In the genomic region with DNA sequence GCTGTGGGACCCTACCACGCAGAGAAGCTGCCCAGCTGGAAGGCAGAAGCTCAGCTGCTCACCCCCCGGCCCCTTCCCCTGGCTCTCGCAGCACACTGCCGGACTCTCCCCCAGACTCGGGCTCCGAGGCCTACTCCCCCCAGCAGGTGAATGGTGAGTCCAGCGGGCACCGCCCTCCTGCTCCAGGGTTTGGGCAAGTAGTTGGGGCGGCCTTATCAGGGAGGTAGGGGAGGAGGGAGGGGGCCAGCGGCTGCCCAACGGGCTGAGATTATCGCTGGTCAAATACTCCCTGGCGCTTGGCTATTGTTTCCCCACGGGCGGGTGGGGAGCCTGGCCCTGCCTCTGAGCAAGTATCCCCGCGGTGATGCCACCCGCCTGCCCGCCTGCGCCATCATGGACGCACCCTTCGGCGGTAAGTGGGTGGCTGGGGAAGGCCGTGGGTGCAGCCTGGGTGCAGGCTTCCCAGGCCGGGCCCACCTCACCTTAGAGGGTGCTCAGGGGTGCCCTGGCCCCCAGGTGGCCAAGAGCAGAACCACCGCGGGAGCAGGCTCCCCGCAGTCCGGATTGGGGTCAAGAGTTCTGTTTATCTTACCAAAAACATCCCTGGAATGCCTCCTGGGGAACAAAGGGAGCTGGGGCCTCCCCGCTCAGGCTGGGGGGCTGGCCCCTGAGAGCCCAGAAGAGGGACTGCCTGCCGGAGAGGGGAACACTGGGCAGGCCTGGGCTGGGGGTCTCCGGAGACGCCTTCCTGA, we compare ENCODE assay signal across 9 cellular contexts. TPM values are rescaled to one million over a fixed set of nuclear protein-coding genes. Genes with fewer than 3 reads are reported as not detected.
A peak's percentile ranks its signal among the peaks of the same experiment; 100 is the strongest.
DNase-seq lines count a peak whose midpoint lies in the region; ATAC-seq and TF ChIP-seq lines count a peak whose summit lies in the region.
"Had no signal": no experiment of that assay in that cellular context is flagged by ENCODE, and none has a peak within 500 bp of the region (broad histone marks: within the 10 kb centered on the region; RNA-seq: fewer than 3 reads in every experiment).

No MANE protein-coding gene starts in this region.

- H3K9ac ChIP-seq in trophoblast cell (ENCODE audit: low read length): no peak overlapping the region

- no peak overlapping the region for H3K18ac ChIP-seq in trophoblast cell (ENCODE audit: low read length)

- ATAC-seq in omental fat pad (ENCODE audit: low FRiP score): no peak
- ATAC-seq in HG02840 (IDR thresholded peaks at IDR 0.05; ENCODE audit: low FRiP score, unreplicated experiment): no peak
- ATAC-seq: activated naive CD8-positive, alpha-beta T cell treated with anti-CD3 and anti-CD28 coated beads, Interleukin-2, amount 50 U/mL, for 24 hours had no signal

- peak; percentile 63 for TF ChIP-seq CTCF in choroid plexus epithelial cell (conservative IDR thresholded peaks at IDR 0.05; ENCODE audit: low read depth, low read length)
- TF ChIP-seq CTCF in omental fat pad (IDR thresholded peaks at IDR 0.05): no peak

- H2BK12ac ChIP-seq in trophoblast cell (ENCODE audit: low read length): no peak overlapping the region

- peaks cover 5% of the 10 kb centered on the region for H3K9me3 ChIP-seq in trophoblast cell (ENCODE audit: insufficient read depth, low read depth, low read length)
- H3K9me3 ChIP-seq: SJCRH30 had no signal

- H3K4me2 ChIP-seq in trophoblast cell (ENCODE audit: low read length): no peak overlapping the region

- H3K36me3 ChIP-seq in H7 (replicated peaks; ENCODE audit: control insufficient read depth, insufficient read depth, low read length): no peaks in the 10 kb centered on the region
- no peaks in the 10 kb centered on the region for H3K36me3 ChIP-seq in trophoblast cell (ENCODE audit: control insufficient read depth in 1 of 2, insufficient read depth in 2 of 2, low read length in 2 of 2)
- H3K36me3 ChIP-seq: SJCRH30 had no signal

- H3K23ac ChIP-seq in trophoblast cell (ENCODE audit: low read length): no peak overlapping the region

- H3K27me3 ChIP-seq in H7 (ENCODE audit: control insufficient read depth, insufficient read depth, low read length): no peaks in the 10 kb centered on the region
- H3K27me3 ChIP-seq in trophoblast cell (ENCODE audit: insufficient read depth, low read length): no peaks in the 10 kb centered on the region
- H3K27me3 ChIP-seq: SJCRH30 had no signal

- no peak overlapping the region for H2BK5ac ChIP-seq in trophoblast cell (ENCODE audit: low read depth, low read length, poor library complexity)

- peaks cover 20% of the 10 kb centered on the region for H3K79me1 ChIP-seq in trophoblast cell (ENCODE audit: low read length)

- no peak overlapping the region for H3K27ac ChIP-seq in trophoblast cell (ENCODE audit: low read depth, low read length)
- H3K27ac ChIP-seq: SJCRH30 had no signal

- H3K4me3 ChIP-seq in H7 (ENCODE audit: insufficient read depth, low read depth, low read length) (no peak overlapping the region), choroid plexus epithelial cell (ENCODE audit: low read depth, low read length) (no peak overlapping the region), trophoblast cell (ENCODE audit: low read depth, low read length) (no peak overlapping the region)
- H3K4me3 ChIP-seq: SJCRH30 had no signal

- H3K4ac ChIP-seq in trophoblast cell (ENCODE audit: low read depth, low read length): no peak overlapping the region

- no peak overlapping the region for H3K14ac ChIP-seq in trophoblast cell (ENCODE audit: low read length)

- H4K91ac ChIP-seq in trophoblast cell (ENCODE audit: low read depth, low read length): no peak overlapping the region

- peaks cover 30 to 42% of the 10 kb centered on the region in 2 experiments for H3K4me1 ChIP-seq in trophoblast cell (ENCODE audit: control insufficient read depth in 1 of 2, insufficient read depth in 2 of 2, low read length in 2 of 2)

- H2AK5ac ChIP-seq in trophoblast cell (ENCODE audit: low read length): peak overlapping the region; percentile 52

- H3K79me2 ChIP-seq in trophoblast cell (ENCODE audit: control insufficient read depth, insufficient read depth, low read length, poor library complexity): peaks cover 6% of the 10 kb centered on the region

- DNase-seq in H7 (peak; percentile 88), choroid plexus epithelial cell (ENCODE audit: low read depth) (peak; percentile 78), trophoblast cell (no peak), kidney tubule cell (ENCODE audit: low spot score) (no peak), omental fat pad (ENCODE audit: low spot score) (no peak)
- DNase-seq: activated CD4-positive, alpha-beta memory T cell treated with anti-CD3 and anti-CD28 coated beads for 36 hours; activated naive CD8-positive, alpha-beta T cell treated with anti-CD3 and anti-CD28 coated beads, Interleukin-2, amount 50 U/mL, for 24 hours; SJCRH30 had no signal

- H4K8ac ChIP-seq in trophoblast cell (ENCODE audit: low read depth, low read length): no peak overlapping the region

- WGBS in trophoblast cell (ENCODE audit: extremely low coverage, insufficient coverage, insufficient read length): no CpG with 5 or more reads among the region's 33 CpGs

- no peak overlapping the region for H4K12ac ChIP-seq in trophoblast cell (ENCODE audit: low read depth, low read length)

- no peak overlapping the region for H2AFZ ChIP-seq in trophoblast cell (ENCODE audit: insufficient read depth, low read length, poor library complexity)

- H2BK120ac ChIP-seq in trophoblast cell (ENCODE audit: insufficient read depth, low read length, poor library complexity): no peak overlapping the region

RNA-seq across cellular contexts. Expression of gene MYRF, which starts 16.9 kb away (rescaled TPM):
- 3.6 and 4.2 TPM in 2 replicates for total RNA-seq in H7 (2014; rRNA removed; shearing (Covaris generic))
- polyA plus RNA-seq in trophoblast cell (2013): 9.8 and 10.4 TPM in 2 replicates
- 10 to 100 TPM in 3 of 4 donors, under 1 TPM in 1; 0.16 to 55.1 (median 29.5) TPM for total RNA-seq in omental fat pad

RNA-seq across cellular contexts. Expression of gene TMEM258, which starts 23.1 kb away (rescaled TPM):
- total RNA-seq in H7 (2014; rRNA removed; shearing (Covaris generic)): 263 and 296 TPM in 2 replicates
- 246 and 256 TPM in 2 replicates for polyA plus RNA-seq in trophoblast cell (2013)
- 10 to 100 TPM; 27.9 to 52.6 (median 43.4) TPM for total RNA-seq in omental fat pad

RNA-seq across cellular contexts. Expression of gene FEN1, which starts 23.4 kb away (rescaled TPM):
- 103 and 119 TPM in 2 replicates for total RNA-seq in H7 (2014; rRNA removed; shearing (Covaris generic))
- 53.9 and 58.2 TPM in 2 replicates for polyA plus RNA-seq in trophoblast cell (2013)
- total RNA-seq in omental fat pad: 1 to 10 TPM; 4.7 to 8.9 (median 6.7) TPM

RNA-seq across cellular contexts. Expression of gene FADS1, which starts 47.5 kb away (rescaled TPM):
- 99.2 and 115 TPM in 2 replicates for total RNA-seq in H7 (2014; rRNA removed; shearing (Covaris generic))
- polyA plus RNA-seq in trophoblast cell (2013): 83.8 and 84.0 TPM in 2 replicates
- 10 to 100 TPM; 20.1 to 49.1 (median 22.0) TPM for total RNA-seq in omental fat pad

RNA-seq across cellular contexts. Expression of gene FADS2, which starts 58.8 kb away (rescaled TPM):
- total RNA-seq in H7 (2014; rRNA removed; shearing (Covaris generic)): 176 and 225 TPM in 2 replicates
- 538 and 565 TPM in 2 replicates for polyA plus RNA-seq in trophoblast cell (2013)
- 10 to 100 TPM in 3 of 4 donors, 1 to 10 TPM in 1; 7.8 to 40.1 (median 16.2) TPM for total RNA-seq in omental fat pad

Comparison
In these comparisons a context has a peak if more than half of its experiments do, and no peak if none do; other contexts are left out.
1. DNase-seq: peak in H7 (single experiment) and choroid plexus epithelial cell (single experiment); none in trophoblast cell (0 of 2), kidney tubule cell (single experiment) and omental fat pad (single experiment).
2. RNA of gene FEN1, which starts 23.4 kb away (total RNA-seq): 103 to 119 TPM in H7; 4.7 to 8.9 TPM in omental fat pad; every median in the first group is over 10 times any median in the second.